Comparison of ENCODE assay signal across 8 cellular contexts in the genomic region with DNA sequence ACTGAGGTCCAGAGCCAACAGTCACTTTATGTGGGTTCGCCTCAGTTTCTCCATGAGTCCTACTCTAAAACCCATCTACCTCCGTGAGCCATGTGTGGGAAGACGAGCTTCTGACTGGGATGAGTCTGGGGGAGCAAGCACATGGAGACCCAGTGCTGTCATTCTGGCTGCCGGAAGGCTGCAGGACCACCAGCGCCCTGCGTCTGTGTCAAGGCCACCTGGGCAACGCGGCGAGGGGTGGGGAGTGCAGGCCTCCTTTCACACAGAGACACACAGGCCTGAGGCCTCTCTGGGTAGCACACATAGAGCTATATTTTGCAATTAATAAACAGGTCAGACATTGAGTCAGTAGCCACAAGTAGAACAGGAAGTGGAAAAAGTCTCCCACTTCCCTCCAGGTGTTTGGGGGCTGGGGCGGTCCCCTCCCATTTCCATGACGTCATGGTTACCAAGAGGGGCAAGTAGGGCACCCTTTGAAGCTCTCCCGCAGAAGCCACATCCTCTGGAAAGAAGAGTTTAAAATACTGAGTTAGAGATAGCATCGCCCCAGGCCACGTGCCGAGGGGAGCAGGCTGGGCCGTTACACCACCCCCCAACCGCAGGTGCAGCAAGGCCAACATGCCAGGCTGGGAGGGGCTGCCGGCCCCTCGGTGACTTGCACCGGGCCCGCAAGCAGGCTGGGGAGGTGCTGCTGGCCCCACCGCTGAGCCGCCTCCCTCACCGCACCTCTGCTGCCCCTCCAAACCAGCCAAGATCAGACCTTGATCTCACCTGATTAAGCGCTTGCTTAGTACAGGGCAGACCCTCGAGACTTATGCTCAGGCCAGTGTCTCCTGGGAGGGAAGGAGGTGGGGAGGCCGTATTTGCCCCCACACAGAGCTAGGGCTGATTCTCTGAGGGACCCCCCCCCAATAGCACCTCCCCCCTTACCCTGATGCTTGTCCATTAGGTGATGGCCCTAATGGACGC. TPM values are rescaled to one million over a fixed set of nuclear protein-coding genes. Genes with fewer than 3 reads are reported as not detected.
A peak's percentile ranks its signal among the peaks of the same experiment; 100 is the strongest.
DNase-seq lines count a peak whose midpoint lies in the region; ATAC-seq, FAIRE-seq and TF ChIP-seq lines count a peak whose summit lies in the region.

No MANE protein-coding gene starts in this region.

- TF ChIP-seq EP300 in HepG2 (IDR thresholded peaks at IDR 0.05; ENCODE audit: low read depth in 2 of 2, low read length in 2 of 2): no peak; a peak in 1 of 4 replicates
- peak; percentile 21 for TF ChIP-seq EP300 in HepG2 (CRISPR knock-in tag; IDR thresholded peaks at IDR 0.05; ENCODE audit: borderline replicate concordance)

- H3K27ac ChIP-seq in AG04450 (ENCODE audit: low read depth, low read length) (peak overlapping the region; percentile 57), HepG2 (ENCODE audit: extremely low read length, insufficient read depth, low read length) (no peak overlapping the region)

- H3K27ac Mint-ChIP-seq in T-helper 2 cell treated with Interferon-gamma antibody and Interleukin-4, amounts not matched to agents 5 μg/mL and 100 μg/mL, for 36 hours: peak overlapping the region; percentile 97

- WGBS in HepG2 (ENCODE audit: low lambda C conversion rate): 29% methylated on average over 28 of the region's 28 CpGs

- H3K4me3 ChIP-seq in AG04450 (ENCODE audit: low read depth, low read length) (no peak overlapping the region), astrocyte of the cerebellum (ENCODE audit: low read depth, low read length) (no peak overlapping the region), HepG2 (replicated peaks in 1 of 3; ENCODE audit: insufficient read depth in 1 of 3, low read depth in 2 of 3, low read length in 3 of 3) (peak overlapping the region in 2 of 3 experiments; percentile 1 to 66; a peak in 3 of 6 replicates)

- POLR2A ChIA-PET in AG04450 (lab: Yijun Ruan, JAX): interaction anchor here (1.0 to 1.1 kb wide), 3 partner anchors 11 to 426 kb away, joined by 3 to 7 read pairs (median 3); a partner anchor contains a TSS
- POLR2A ChIA-PET in HepG2 (lab: Yijun Ruan, JAX): interaction anchor here (1.0 to 1.5 kb wide), 3 partner anchors 14 to 373 kb away, joined by 3 read pairs; a partner anchor contains a TSS

- peak overlapping the region; percentile 21; the same call in 1 of the 2 replicates for H3K9ac ChIP-seq in HepG2 (ENCODE audit: insufficient read depth, low read depth, low read length)

- peak overlapping the region; percentile 58 for H2AFZ ChIP-seq in HepG2 (ENCODE audit: low read length)

- H3K9me3 Mint-ChIP-seq in T-helper 2 cell treated with Interferon-gamma antibody and Interleukin-4, amounts not matched to agents 5 μg/mL and 100 μg/mL, for 36 hours: no peaks in the 10 kb centered on the region

- H4K20me1 ChIP-seq in HepG2 (ENCODE audit: insufficient read depth, low read length): no peaks in the 10 kb centered on the region

- in situ Hi-C loops in astrocyte of the cerebellum (cut with HindIII; ENCODE audit: low sequenced_read_pairs): no loop called here
- in situ Hi-C loops in HepG2 (cut with HindIII; ENCODE audit: extremely low pct_ligation_motif_present, low pct_unique_long_range_greater_than_20kb): loop anchor here (5.0 kb wide), 3 partner anchors 96 to 496 kb away; no protein-coding TSS in a partner anchor

- H3K27me3 Mint-ChIP-seq in T-helper 2 cell treated with Interferon-gamma antibody and Interleukin-4, amounts not matched to agents 5 μg/mL and 100 μg/mL, for 36 hours (ENCODE audit: low read depth): peaks cover 4% of the 10 kb centered on the region

- TF ChIP-seq POLR2A in HepG2 (IDR thresholded peaks at IDR 0.05; ENCODE audit: insufficient read depth in 1 of 2, low read depth in 2 of 2, low read length in 2 of 2): no peak

- no peak for TF ChIP-seq CTCF in AG04450 (IDR thresholded peaks at IDR 0.05; ENCODE audit: low read depth, low read length)
- TF ChIP-seq CTCF in astrocyte of the cerebellum (IDR thresholded peaks at IDR 0.05; ENCODE audit: low read depth, low read length, missing control alignments): no peak
- no peak; the same call in 1 of the 2 replicates for TF ChIP-seq CTCF in HepG2 (CRISPR knock-in tag; IDR thresholded peaks at IDR 0.05)

- DNase-seq in AG04450 (ENCODE audit: low read depth, low spot score) (peak; percentile 46), astrocyte of the cerebellum (ENCODE audit: low read depth) (peak; percentile 62), HepG2 (ENCODE audit: low spot score) (no peak), LoVo (ENCODE audit: low spot score) (no peak)
- peak; percentile 99 for DNase-seq in T-helper 2 cell treated with Interferon-gamma antibody and Interleukin-4, amounts not matched to agents 5 μg/mL and 100 μg/mL, for 36 hours (ENCODE audit: low spot score)
- peak; percentile 95 for DNase-seq in stimulated activated CD8-positive, alpha-beta memory T cell treated with anti-CD3 and anti-CD28 coated beads, Interleukin-12 subunit alpha, Interleukin-12 subunit beta, amount 100 ng/mL, for 1 hour (ENCODE audit: low read depth)

- peaks cover 31% of the 10 kb centered on the region for H3K36me3 Mint-ChIP-seq in T-helper 2 cell treated with Interferon-gamma antibody and Interleukin-4, amounts not matched to agents 5 μg/mL and 100 μg/mL, for 36 hours (ENCODE audit: low read depth)

- peaks cover 55% of the 10 kb centered on the region for H3K4me1 ChIP-seq in HepG2 (ENCODE audit: insufficient read depth, low read length)

- no peaks in the 10 kb centered on the region for H3K27me3 ChIP-seq in AG04450 (ENCODE audit: control insufficient read depth, insufficient read depth, low read length)
- H3K27me3 ChIP-seq in HepG2 (ENCODE audit: control insufficient read depth in 1 of 2, insufficient read depth in 2 of 2, low read length in 2 of 2): peaks cover 9 to 49% of the 10 kb centered on the region in 2 experiments; a peak in 4 of 5 replicates

- ATAC-seq in GM19395 (IDR thresholded peaks at IDR 0.05; ENCODE audit: unreplicated experiment) (peak; percentile 77), HG03460 (IDR thresholded peaks at IDR 0.05; ENCODE audit: unreplicated experiment) (peak; percentile 63), HepG2 (peak; percentile 0; the same call in 1 of the 3 replicates)

- H3K4me1 Mint-ChIP-seq in T-helper 2 cell treated with Interferon-gamma antibody and Interleukin-4, amounts not matched to agents 5 μg/mL and 100 μg/mL, for 36 hours (ENCODE audit: low read depth): peaks cover 88% of the 10 kb centered on the region

- intact Hi-C loops in HepG2 (cut with micrococcal nuclease; ENCODE audit: unreplicated experiment): loop anchor here (2.0 to 5.0 kb wide), 4 partner anchors 88 to 264 kb away; a partner anchor contains a TSS

- FAIRE-seq in HepG2 (lab: Jason Lieb, UNC): no peak

- H3K4me3 Mint-ChIP-seq in T-helper 2 cell treated with Interferon-gamma antibody and Interleukin-4, amounts not matched to agents 5 μg/mL and 100 μg/mL, for 36 hours: peak overlapping the region; percentile 81

- CTCF ChIA-PET in AG04450 (lab: Charles Lee): interaction anchor here (0.5 to 2.9 kb wide), 150 partner anchors 10 to 746 kb away, joined by 3 to 94 read pairs (median 5); a partner anchor contains a TSS
- CTCF ChIA-PET in HepG2 (lab: Yijun Ruan, JAX; ENCODE audit: low intra/inter-chr PET ratio, low total read pairs): interaction anchor here (0.6 to 7.7 kb wide), 31 partner anchors 12 to 564 kb away, joined by 3 to 200 read pairs (median 8); a partner anchor contains a TSS

- BruUV-seq in HepG2 (replicated peaks; lab: Mats Ljungman, UMichigan): no TSS peak

- no peaks in the 10 kb centered on the region for H3K36me3 ChIP-seq in HepG2 (replicated peaks in 1 of 2; ENCODE audit: control insufficient read depth in 1 of 2, insufficient read depth in 2 of 2, low read length in 2 of 2)

- H3K9me3 ChIP-seq in AG04450 (ENCODE audit: control insufficient read depth, insufficient read depth, low read length) (no peaks in the 10 kb centered on the region; the same call in 1 of the 2 replicates), HepG2 (ENCODE audit: low read length) (no peaks in the 10 kb centered on the region)

- TF ChIP-seq RAD21 in HepG2 (CRISPR knock-in tag; IDR thresholded peaks at IDR 0.05): no peak

- peak overlapping the region; percentile 80 for H3K4me2 ChIP-seq in HepG2 (ENCODE audit: low read depth, low read length)

- H3K79me2 ChIP-seq in HepG2 (ENCODE audit: insufficient read depth, low read length): no peaks in the 10 kb centered on the region

RNA-seq across cellular contexts. Expression of a gene that starts 32.7 kb away (rescaled TPM):
- 420 and 467 TPM in 2 replicates for polyA plus RNA-seq in AG04450 (2011; rRNA removed)
- 143 and 159 TPM in 2 replicates for polyA minus RNA-seq in AG04450 (2011; rRNA and poly(A)+ RNA removed)
- 385 and 558 TPM in 2 replicates for total RNA-seq in HepG2 (2016; rRNA removed; fragmentation: Illumina TruSeq; extraction: Trizol)
- 148 and 149 TPM in 2 replicates for total RNA-seq in HepG2 (2016; cell fraction: cytosol; rRNA removed; fragmentation: Illumina TruSeq; extraction: Trizol; ENCODE audit: low read depth)
- 449 and 577 TPM in 2 replicates for total RNA-seq in HepG2 (2016; cell fraction: insoluble cytoplasmic fraction; rRNA removed; fragmentation: Illumina TruSeq; extraction: Trizol)
- 133 and 150 TPM in 2 replicates for total RNA-seq in HepG2 (2016; cell fraction: membrane; rRNA removed; fragmentation: Illumina TruSeq; extraction: Trizol)
- total RNA-seq in HepG2 (2016; cell fraction: nucleus; rRNA removed; fragmentation: Illumina TruSeq; extraction: Trizol): 382 and 439 TPM in 2 replicates
- 508 and 626 TPM in 2 replicates for polyA plus RNA-seq in HepG2 (2011; rRNA removed)
- 1,110 and 1,232 TPM in 2 replicates for polyA plus RNA-seq in HepG2 (2011; cell fraction: cytosol; rRNA removed)
- 187 and 222 TPM in 2 replicates for polyA plus RNA-seq in HepG2 (2011; cell fraction: nucleus; rRNA removed)
- polyA plus RNA-seq in HepG2 (2012): 327 and 493 TPM in 2 replicates
- polyA plus RNA-seq in HepG2 (2016; cell fraction: cytosol; fragmentation: Illumina TruSeq; extraction: Trizol; ENCODE audit: low read depth): 141 and 152 TPM in 2 replicates
- polyA plus RNA-seq in HepG2 (2016; cell fraction: insoluble cytoplasmic fraction; fragmentation: Illumina TruSeq; extraction: Trizol; ENCODE audit: low read depth): 395 and 434 TPM in 2 replicates
- 122 and 125 TPM in 2 replicates for polyA plus RNA-seq in HepG2 (2016; cell fraction: membrane; fragmentation: Illumina TruSeq; extraction: Trizol; ENCODE audit: low read depth)
- polyA plus RNA-seq in HepG2 (2016; cell fraction: nucleus; fragmentation: Illumina TruSeq; extraction: Trizol; ENCODE audit: insufficient read depth, low read depth): 602 and 624 TPM in 2 replicates
- 261 and 460 TPM in 2 replicates for polyA minus RNA-seq in HepG2 (2011; rRNA and poly(A)+ RNA removed; ENCODE audit: low replicate concordance)
- polyA minus RNA-seq in HepG2 (2011; cell fraction: cytosol; rRNA and poly(A)+ RNA removed): 132 TPM in 2 replicates
- polyA minus RNA-seq in HepG2 (2011; cell fraction: nucleus; rRNA and poly(A)+ RNA removed): 79.2 and 94.7 TPM in 2 replicates

RNA-seq across cellular contexts. Expression of a gene that starts 41.8 kb away (rescaled TPM):
- polyA plus RNA-seq in AG04450 (2011; rRNA removed) (42.1 and 49.4 TPM in 2 replicates), HepG2 (2011; rRNA removed) (47.5 and 48.1 TPM in 2 replicates)
- polyA minus RNA-seq in AG04450 (2011; rRNA and poly(A)+ RNA removed): 39.7 and 44.9 TPM in 2 replicates
- 16.1 and 22.8 TPM in 2 replicates for total RNA-seq in HepG2 (2016; rRNA removed; fragmentation: Illumina TruSeq; extraction: Trizol)
- 1.9 and 2.6 TPM in 2 replicates for total RNA-seq in HepG2 (2016; cell fraction: cytosol; rRNA removed; fragmentation: Illumina TruSeq; extraction: Trizol; ENCODE audit: low read depth)
- 13.5 and 23.6 TPM in 2 replicates for total RNA-seq in HepG2 (2016; cell fraction: insoluble cytoplasmic fraction; rRNA removed; fragmentation: Illumina TruSeq; extraction: Trizol)
- total RNA-seq in HepG2 (2016; cell fraction: membrane; rRNA removed; fragmentation: Illumina TruSeq; extraction: Trizol): 5.5 and 6.1 TPM in 2 replicates
- 15.3 and 18.4 TPM in 2 replicates for total RNA-seq in HepG2 (2016; cell fraction: nucleus; rRNA removed; fragmentation: Illumina TruSeq; extraction: Trizol)
- polyA plus RNA-seq in HepG2 (2011; cell fraction: cytosol; rRNA removed): 40.5 and 42.2 TPM in 2 replicates
- 28.4 and 31.8 TPM in 2 replicates for polyA plus RNA-seq in HepG2 (2011; cell fraction: nucleus; rRNA removed)
- polyA plus RNA-seq in HepG2 (2012): 28.4 and 31.9 TPM in 2 replicates
- 4.3 and 5.4 TPM in 2 replicates for polyA plus RNA-seq in HepG2 (2016; cell fraction: cytosol; fragmentation: Illumina TruSeq; extraction: Trizol; ENCODE audit: low read depth)
- polyA plus RNA-seq in HepG2 (2016; cell fraction: insoluble cytoplasmic fraction; fragmentation: Illumina TruSeq; extraction: Trizol; ENCODE audit: low read depth): 31.7 and 36.0 TPM in 2 replicates
- polyA plus RNA-seq in HepG2 (2016; cell fraction: membrane; fragmentation: Illumina TruSeq; extraction: Trizol; ENCODE audit: low read depth): 10.4 and 12.8 TPM in 2 replicates
- polyA plus RNA-seq in HepG2 (2016; cell fraction: nucleus; fragmentation: Illumina TruSeq; extraction: Trizol; ENCODE audit: insufficient read depth, low read depth): 27.4 and 28.0 TPM in 2 replicates
- polyA minus RNA-seq in HepG2 (2011; rRNA and poly(A)+ RNA removed; ENCODE audit: low replicate concordance): 45.6 and 63.5 TPM in 2 replicates
- 14.6 and 19.0 TPM in 2 replicates for polyA minus RNA-seq in HepG2 (2011; cell fraction: cytosol; rRNA and poly(A)+ RNA removed)
- 26.9 and 36.6 TPM in 2 replicates for polyA minus RNA-seq in HepG2 (2011; cell fraction: nucleus; rRNA and poly(A)+ RNA removed)

Comparison
In these comparisons a context has a peak if more than half of its experiments do, and no peak if none do; other contexts are left out.
1. DNase-seq: peak in AG04450 (single experiment), T-helper 2 cell treated with Interferon-gamma antibody and Interleukin-4, amounts not matched to agents 5 μg/mL and 100 μg/mL, for 36 hours (single experiment), astrocyte of the cerebellum (single experiment) and stimulated activated CD8-positive, alpha-beta memory T cell treated with anti-CD3 and anti-CD28 coated beads, Interleukin-12 subunit alpha, Interleukin-12 subunit beta, amount 100 ng/mL, for 1 hour (single experiment); none in HepG2 (single experiment) and LoVo (single experiment).
2. H3K4me3 ChIP-seq: peak in HepG2 (2 of 3); none in AG04450 (single experiment) and astrocyte of the cerebellum (single experiment).
3. ATAC-seq: peak in every context shown above with its lines; median percentile 77 in GM19395; 63 in HG03460; 0 in HepG2.